Comparison of ENCODE assay signal across 19 cellular contexts in genomic region chr17:16473286-16474011, GRCh38. TPM values are rescaled to one million over a fixed set of nuclear protein-coding genes. Genes with fewer than 3 reads are reported as not detected.
DNase-seq lines count a peak whose midpoint lies in the region; ATAC-seq and TF ChIP-seq lines count a peak whose summit lies in the region.
"Had no signal": no experiment of that assay in that cellular context is flagged by ENCODE, and none has a peak within 500 bp of the region (broad histone marks: within the 10 kb centered on the region; RNA-seq: fewer than 3 reads in every experiment).

No MANE protein-coding gene starts in this region.

- H2AFZ ChIP-seq in neuronal stem cell (ENCODE audit: low read length) = no peak overlapping the region

- no peak overlapping the region for H3K4me3 Mint-ChIP-seq in endodermal cell
- H3K4me3 Mint-ChIP-seq in chondrocyte (ENCODE audit: unreplicated experiment) = no peak overlapping the region
- H3K4me3 Mint-ChIP-seq: CD4-positive, alpha-beta T cell; IgD-negative memory B cell had no signal

- peak overlapping the region; percentile 48 for H2BK5ac ChIP-seq in neuronal stem cell (ENCODE audit: low read length)

- H4K91ac ChIP-seq in neuronal stem cell (ENCODE audit: low read depth, low read length, poor library complexity) = no peak overlapping the region

- H3K4me1 Mint-ChIP-seq in endodermal cell (peaks cover 15% of the 10 kb centered on the region), chondrocyte (ENCODE audit: low read depth) (peaks cover 16% of the 10 kb centered on the region)
- H3K4me1 Mint-ChIP-seq: IgD-negative memory B cell had no signal

- peak overlapping the region; percentile 6 for H3K27ac ChIP-seq in A673 (ENCODE audit: low read depth, low read length, poor library complexity, severe bottlenecking)
- no peak overlapping the region for H3K27ac ChIP-seq in HEK293 (ENCODE audit: extremely low read depth, low read depth, low read length)
- H3K27ac ChIP-seq in endodermal cell (ENCODE audit: low read depth, low read length) = no peak overlapping the region
- no peak overlapping the region for H3K27ac ChIP-seq in neuronal stem cell (replicated peaks; ENCODE audit: low read length)

- H3K4me2 ChIP-seq in neuronal stem cell (ENCODE audit: insufficient read depth, low read length, poor library complexity, severe bottlenecking) = no peak overlapping the region

- CTCF ChIA-PET in A673 (lab: Charles Lee) = no interaction called here
- CTCF ChIA-PET in HEK293 (lab: Yijun Ruan, JAX) = interaction anchor here (3.8 kb wide), 1 partner anchor 48 kb away, joined by 15 read pairs; no protein-coding TSS in a partner anchor

- H2AK5ac ChIP-seq in neuronal stem cell (ENCODE audit: low read depth, low read length) = peak overlapping the region; percentile 27

- intact Hi-C loops in A673 (cut with micrococcal nuclease; ENCODE audit: unreplicated experiment) = no loop called here

- POLR2A ChIA-PET in A673 (lab: Charles Lee; ENCODE audit: low non-redundant PET) (interaction anchor here (0.5 kb wide), 1 partner anchor 105 kb away, joined by 3 read pairs; no protein-coding TSS in a partner anchor), HEK293 (lab: Yijun Ruan, JAX) (no interaction called here)

- peak overlapping the region; percentile 41 for H3K14ac ChIP-seq in neuronal stem cell (ENCODE audit: low read length)

- no peaks in the 10 kb centered on the region for H3K27me3 ChIP-seq in A673 (replicated peaks; ENCODE audit: insufficient read depth, low read depth, low read length, poor library complexity)
- H3K27me3 ChIP-seq in endodermal cell (ENCODE audit: control insufficient read depth, insufficient read depth, low read length, poor library complexity, severe bottlenecking) = peaks cover 8% of the 10 kb centered on the region
- H3K27me3 ChIP-seq in neuronal stem cell (ENCODE audit: control insufficient read depth in 3 of 3, insufficient read depth in 3 of 3, low read depth in 1 of 3, low read length in 3 of 3) = no peaks in the 10 kb centered on the region
- H3K27me3 ChIP-seq: BE2C had no signal

- H3K4ac ChIP-seq in neuronal stem cell (ENCODE audit: low read length) = no peak overlapping the region

- WGBS in endodermal cell (ENCODE audit: insufficient coverage in 1 of 2, insufficient read length in 1 of 2), 2 experiments = 90 to 93% methylated on average over 5 to 14 of the region's 14 CpGs
- no CpG with 5 or more reads among the region's 14 CpGs for WGBS in neuronal stem cell (ENCODE audit: extremely low coverage in 2 of 2, insufficient read length in 2 of 2, insufficient replicate concordance in 1 of 2), 2 donors

- ATAC-seq in GM21526 (IDR thresholded peaks at IDR 0.05; ENCODE audit: low FRiP score, unreplicated experiment) = no peak

- H3K9ac ChIP-seq in endodermal cell (ENCODE audit: extremely low read depth, low read length, poor library complexity, severe bottlenecking) (no peak overlapping the region), neuronal stem cell (ENCODE audit: low read depth, low read length, poor library complexity) (no peak overlapping the region)

- no peak overlapping the region for H2BK12ac ChIP-seq in neuronal stem cell (ENCODE audit: low read length)

- no peak overlapping the region for H3K23ac ChIP-seq in neuronal stem cell (ENCODE audit: low read depth, low read length, poor library complexity)

- H3K18ac ChIP-seq in neuronal stem cell (ENCODE audit: low read length) = peak overlapping the region; percentile 53

- no peak overlapping the region for H2BK120ac ChIP-seq in neuronal stem cell (ENCODE audit: low read depth, low read length)

- H3K27me3 Mint-ChIP-seq in endodermal cell (ENCODE audit: insufficient read depth) = peaks cover 33% of the 10 kb centered on the region
- H3K27me3 Mint-ChIP-seq in chondrocyte (ENCODE audit: low read depth) = peaks cover 3% of the 10 kb centered on the region
- H3K27me3 Mint-ChIP-seq: CD4-positive, alpha-beta T cell; IgD-negative memory B cell had no signal

- TF ChIP-seq CTCF in A673 (conservative IDR thresholded peaks at IDR 0.05; ENCODE audit: low read depth, low read length) = no peak
- TF ChIP-seq CTCF in HEK293 (tag by site-specific recombination; IDR thresholded peaks at IDR 0.05) = no peak
- no peak for TF ChIP-seq CTCF in endodermal cell (conservative IDR thresholded peaks at IDR 0.05)
- no peak for TF ChIP-seq CTCF in chondrocyte (IDR thresholded peaks at IDR 0.05)

- H3K36me3 Mint-ChIP-seq in endodermal cell (ENCODE audit: low read depth) (no peaks in the 10 kb centered on the region), chondrocyte (ENCODE audit: low read depth) (no peaks in the 10 kb centered on the region)

- H3K36me3 ChIP-seq in A673 (ENCODE audit: insufficient read depth, low read length, poor library complexity, severe bottlenecking) (no peaks in the 10 kb centered on the region), HEK293 (ENCODE audit: control insufficient read depth in 2 of 2, insufficient read depth in 1 of 2, low read length in 2 of 2) (no peaks in the 10 kb centered on the region), endodermal cell (ENCODE audit: control insufficient read depth, insufficient read depth, low read length) (no peaks in the 10 kb centered on the region), neuronal stem cell (replicated peaks in 1 of 2; ENCODE audit: control insufficient read depth in 2 of 2, insufficient read depth in 2 of 2, low read length in 2 of 2) (peaks cover 0 to under 1% of the 10 kb centered on the region in 2 donors)
- H3K36me3 ChIP-seq: BE2C, HAP-1 had no signal

- no peak for DNase-seq in A673 (ENCODE audit: low spot score)
- DNase-seq in endodermal cell = peak; percentile 52
- DNase-seq in neuronal stem cell (ENCODE audit: low spot score) = no peak
- DNase-seq in HT-29 (ENCODE audit: low spot score) = no peak
- DNase-seq in globus pallidus (ENCODE audit: low spot score) = no peak
- DNase-seq in chondrocyte (ENCODE audit: low spot score) = no peak
- DNase-seq: 8988T; BE2C; C1 segment of cervical spinal cord; CD4-positive, alpha-beta T cell; DMS153; DMS79; GF-D8; KBM-7 had no signal

- H3K27ac Mint-ChIP-seq in endodermal cell = no peak overlapping the region
- no peak overlapping the region for H3K27ac Mint-ChIP-seq in chondrocyte (ENCODE audit: unreplicated experiment)
- H3K27ac Mint-ChIP-seq: CD4-positive, alpha-beta T cell; IgD-negative memory B cell had no signal

- H2BK15ac ChIP-seq in neuronal stem cell (ENCODE audit: low read length) = no peak overlapping the region

- no TSS peak for BruUV-seq in A673 (replicated peaks; lab: Mats Ljungman, UMichigan)

- H3K9me3 Mint-ChIP-seq in endodermal cell (no peaks in the 10 kb centered on the region), chondrocyte (ENCODE audit: low read depth) (no peaks in the 10 kb centered on the region)
- H3K9me3 Mint-ChIP-seq: CD4-positive, alpha-beta T cell; IgD-negative memory B cell had no signal

- H3K9me3 ChIP-seq in A673 (ENCODE audit: low read depth, low read length, poor library complexity, severe bottlenecking) = no peaks in the 10 kb centered on the region
- no peaks in the 10 kb centered on the region for H3K9me3 ChIP-seq in HEK293 (ENCODE audit: control insufficient read depth, insufficient read depth, low read depth, low read length)
- no peaks in the 10 kb centered on the region for H3K9me3 ChIP-seq in endodermal cell (ENCODE audit: control insufficient read depth, low read length)
- no peaks in the 10 kb centered on the region for H3K9me3 ChIP-seq in neuronal stem cell (replicated peaks in 1 of 2; ENCODE audit: control insufficient read depth in 2 of 2, insufficient read depth in 1 of 2, low read depth in 1 of 2, low read length in 2 of 2)
- H3K9me3 ChIP-seq: BE2C, HAP-1 had no signal

- H4K8ac ChIP-seq in neuronal stem cell (ENCODE audit: low read depth, low read length) = no peak overlapping the region

- no peak overlapping the region for H3K4me3 ChIP-seq in A673 (ENCODE audit: low read depth, low read length, poor library complexity, severe bottlenecking)
- H3K4me3 ChIP-seq in HEK293 (ENCODE audit: low read depth, low read length) = no peak overlapping the region
- H3K4me3 ChIP-seq in endodermal cell (ENCODE audit: low read length) = no peak overlapping the region
- H3K4me3 ChIP-seq in neuronal stem cell (ENCODE audit: low read length in 2 of 2) = no peak overlapping the region
- H3K4me3 ChIP-seq: HAP-1 had no signal

- peaks cover 39% of the 10 kb centered on the region for H3K4me1 ChIP-seq in A673 (ENCODE audit: insufficient read depth, low read length, poor library complexity, severe bottlenecking)
- H3K4me1 ChIP-seq in HEK293 (ENCODE audit: control insufficient read depth, insufficient read depth, low read length) = no peaks in the 10 kb centered on the region
- no peaks in the 10 kb centered on the region for H3K4me1 ChIP-seq in endodermal cell (ENCODE audit: control insufficient read depth, insufficient read depth, low read length)
- peaks cover 4 to 6% of the 10 kb centered on the region in 2 donors for H3K4me1 ChIP-seq in neuronal stem cell (ENCODE audit: control insufficient read depth in 2 of 2, insufficient read depth in 1 of 2, low read depth in 1 of 2, low read length in 2 of 2)
- H3K4me1 ChIP-seq: BE2C, HAP-1 had no signal

- H3K79me1 ChIP-seq in neuronal stem cell (ENCODE audit: low read depth, low read length) = no peaks in the 10 kb centered on the region

TF ChIP-seq in HEK293, 187 proteins besides CTCF, POLR2A, EP300 and RAD21 (continues in another document):
- TF ChIP-seq ZBTB20 (tag by site-specific recombination; IDR thresholded peaks at IDR 0.05) = no peak
- no peak for TF ChIP-seq ZNF548 (tag by site-specific recombination; IDR thresholded peaks at IDR 0.05)
- TF ChIP-seq ZIC2 (tag by site-specific recombination; IDR thresholded peaks at IDR 0.05) = 0 out of 2 replicates have a peak, but pooled peaks have one; percentile 31
- no peak for TF ChIP-seq ZNF843 (tag by site-specific recombination; IDR thresholded peaks at IDR 0.05)
- no peak for TF ChIP-seq ZNF19 (tag by site-specific recombination; IDR thresholded peaks at IDR 0.05; ENCODE audit: low read depth)

RNA-seq across cellular contexts. Expression of gene LRRC75A, which starts 18.5 kb away (rescaled TPM):
- total RNA-seq in A673 (2021) (2.8 and 3.6 TPM in 2 replicates), endodermal cell (1 to 10 TPM; 3.2 to 5.0 TPM), chondrocyte (2.2 to 4.1 TPM (median 2.3 TPM) in 3 replicates)
- polyA plus RNA-seq in endodermal cell (2013, experiment 1 of 2) = 6.6 TPM
- polyA plus RNA-seq in endodermal cell (2013, experiment 2 of 2) = 5.7 TPM
- polyA plus RNA-seq in neuronal stem cell (2013, experiment 1 of 2) = 2.7 TPM
- polyA plus RNA-seq in neuronal stem cell (2013, experiment 2 of 2) = 2.6 TPM
- total RNA-seq in HT-29 (2014; rRNA removed; shearing (Covaris generic)) = 8.0 and 12.3 TPM in 2 replicates
- total RNA-seq: HT1080 had no signal

RNA-seq across cellular contexts. Expression of gene TRPV2, which starts 58.1 kb away (rescaled TPM):
- total RNA-seq in A673 (2021) (not detected in 2 replicates), endodermal cell (1 to 10 TPM in 1 of 2 donors, under 1 TPM in 1; 0.51 to 1.1 TPM), chondrocyte (1.6 to 47.6 TPM (median 43.5 TPM) in 3 replicates)
- polyA plus RNA-seq in endodermal cell (2013, experiment 1 of 2) = 1.4 TPM
- 2.1 TPM for polyA plus RNA-seq in endodermal cell (2013, experiment 2 of 2)
- polyA plus RNA-seq in neuronal stem cell (2013, experiment 1 of 2) = 0.36 TPM
- 0.30 TPM for polyA plus RNA-seq in neuronal stem cell (2013, experiment 2 of 2)
- not detected in 2 replicates for total RNA-seq in HT-29 (2014; rRNA removed; shearing (Covaris generic))
